In the genomic region with DNA sequence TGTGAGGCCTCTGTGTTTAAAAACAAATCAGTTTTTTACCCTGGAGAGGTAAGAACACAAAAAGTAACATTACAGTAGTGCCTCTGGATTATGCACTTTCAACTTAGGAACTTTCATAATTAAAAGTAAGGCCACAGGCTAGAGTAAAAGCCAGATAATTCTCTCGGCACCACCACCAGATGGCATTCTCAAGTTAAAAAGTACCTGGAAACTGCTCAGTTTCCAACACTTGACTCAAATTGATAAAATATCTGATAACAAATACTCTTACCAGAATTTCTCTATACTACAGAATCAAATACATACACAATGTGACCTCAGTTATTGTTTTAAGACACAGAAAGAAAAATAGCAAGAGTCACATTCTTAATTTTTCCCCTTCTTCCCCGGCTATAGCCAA, we compare ENCODE assay signal across 8 cellular contexts. TPM values are rescaled to one million over a fixed set of nuclear protein-coding genes. Genes with fewer than 3 reads are reported as not detected.
DNase-seq lines count a peak whose midpoint lies in the region; ATAC-seq and TF ChIP-seq lines count a peak whose summit lies in the region.

No MANE protein-coding gene starts in this region.

- peaks cover 1 to 7% (median 5%) of the 10 kb centered on the region in 3 donors for H3K4me1 Mint-ChIP-seq in CD8-positive, alpha-beta memory T cell

- peak in 4 of 5 donors; percentile 6 to 64 (median 39) for DNase-seq in CD8-positive, alpha-beta memory T cell
- DNase-seq in NCI-H69 (lab: John Stamatoyannopoulos, UW) (peak; percentile 22), mammary epithelial cell (peak; percentile 27), medulla oblongata (ENCODE audit: extremely low spot score) (peak; percentile 49), NCI-H345 (lab: John Stamatoyannopoulos, UW) (no peak), NCI-H187 treated with DMSO at 0.1 percent for 48 hours (lab: John Stamatoyannopoulos, UW) (no peak)

- H3K4me3 Mint-ChIP-seq in CD8-positive, alpha-beta memory T cell, result no peak overlapping the region

- intact Hi-C loops in mammary epithelial cell (cut with micrococcal nuclease), result loop anchor here (1.0 to 2.0 kb wide), 5 partner anchors 58 to 444 kb away; no protein-coding TSS in a partner anchor

- CTCF ChIA-PET in CD8-positive, alpha-beta memory T cell (lab: Charles Lee), result interaction anchor here (0.8 to 4.5 kb wide), 7 partner anchors 8 to 250 kb away, joined by 3 to 74 read pairs (median 4); a partner anchor contains a TSS
- CTCF ChIA-PET in mammary epithelial cell (lab: Charles Lee; ENCODE audit: low non-redundant PET), result no interaction called here

- H3K27ac Mint-ChIP-seq in CD8-positive, alpha-beta memory T cell, result peak overlapping the region in 2 of 8 donors; percentile 35 to 40

- H3K9me3 Mint-ChIP-seq in CD8-positive, alpha-beta memory T cell, result no peaks in the 10 kb centered on the region

- H3K36me3 ChIP-seq in CD8-positive, alpha-beta memory T cell (ENCODE audit: insufficient read depth, low read length), result no peaks in the 10 kb centered on the region
- peaks cover 9% of the 10 kb centered on the region for H3K36me3 ChIP-seq in mammary epithelial cell (ENCODE audit: insufficient read depth, low read length)

- dilution Hi-C loops in mammary epithelial cell (cut with HindIII; ENCODE audit: low sequenced_read_pairs), result no loop called here

- H3K27me3 Mint-ChIP-seq in CD8-positive, alpha-beta memory T cell, result no peaks in the 10 kb centered on the region

- H3K27me3 ChIP-seq in CD8-positive, alpha-beta memory T cell (ENCODE audit: insufficient read depth, low read length, poor library complexity, severe bottlenecking), result no peaks in the 10 kb centered on the region
- H3K27me3 ChIP-seq in mammary epithelial cell (ENCODE audit: insufficient read depth, low read length), result no peaks in the 10 kb centered on the region

- in situ Hi-C loops in mammary epithelial cell (cut with MboI; ENCODE audit: low sequenced_read_pairs in 2 of 2), result loop anchor here in 1 of 2 donors (10.0 kb wide), 1 partner anchor 80 kb away; no protein-coding TSS in a partner anchor

- no peak overlapping the region for H3K4me2 ChIP-seq in mammary epithelial cell (ENCODE audit: insufficient read depth, low read depth, low read length)

- no peak overlapping the region for H2AFZ ChIP-seq in mammary epithelial cell (ENCODE audit: low read depth, low read length)

- no peaks in the 10 kb centered on the region for H4K20me1 ChIP-seq in mammary epithelial cell (ENCODE audit: insufficient read depth, low read length)

- ATAC-seq in GM18867 (IDR thresholded peaks at IDR 0.05; ENCODE audit: unreplicated experiment) (peak; percentile 54), HG02973 (IDR thresholded peaks at IDR 0.05; ENCODE audit: unreplicated experiment) (no peak)

- POLR2A ChIA-PET in CD8-positive, alpha-beta memory T cell (lab: Charles Lee), result no interaction called here

- no peak overlapping the region for H3K9ac ChIP-seq in mammary epithelial cell (ENCODE audit: insufficient read depth, low read length)

- H3K9me3 ChIP-seq in CD8-positive, alpha-beta memory T cell (ENCODE audit: low read length), result no peaks in the 10 kb centered on the region
- H3K9me3 ChIP-seq in mammary epithelial cell (replicated peaks; ENCODE audit: insufficient read depth, low read length), result no peaks in the 10 kb centered on the region

- no peaks in the 10 kb centered on the region for H3K79me2 ChIP-seq in mammary epithelial cell (ENCODE audit: insufficient read depth, low read length)

- peaks cover 7 to 45% (median 8%) of the 10 kb centered on the region in 3 donors for H3K36me3 Mint-ChIP-seq in CD8-positive, alpha-beta memory T cell

- BruUV-seq in mammary epithelial cell (replicated peaks; lab: Mats Ljungman, UMichigan), result no TSS peak

- WGBS in mammary epithelial cell (ENCODE audit: low coverage, missing lambda C conversion rate), result 93% methylated on average over 2 of the region's 2 CpGs

- H3K27ac ChIP-seq in CD8-positive, alpha-beta memory T cell (ENCODE audit: low read depth, low read length), result no peak overlapping the region
- no peak overlapping the region for H3K27ac ChIP-seq in mammary epithelial cell (ENCODE audit: insufficient read depth, low read depth, low read length)

- peak; percentile 37 to 56 for TF ChIP-seq CTCF in mammary epithelial cell (conservative IDR thresholded peaks at IDR 0.05 in 1 of 2, IDR thresholded peaks at IDR 0.05 in 1 of 2; ENCODE audit: extremely low read depth in 1 of 2, insufficient read depth in 1 of 2, low read depth in 1 of 2, low read length in 2 of 2)

- H3K4me1 ChIP-seq in CD8-positive, alpha-beta memory T cell (ENCODE audit: insufficient read depth, low read length), result no peaks in the 10 kb centered on the region
- no peaks in the 10 kb centered on the region for H3K4me1 ChIP-seq in mammary epithelial cell (ENCODE audit: insufficient read depth, low read length)

- H3K4me3 ChIP-seq in CD8-positive, alpha-beta memory T cell (ENCODE audit: low read length), result no peak overlapping the region
- H3K4me3 ChIP-seq in mammary epithelial cell (replicated peaks in 1 of 3; ENCODE audit: insufficient read depth in 1 of 3, low read depth in 2 of 3, low read length in 3 of 3), result no peak overlapping the region

RNA-seq across cellular contexts. Expression of a gene that starts 19.9 kb away (rescaled TPM):
- total RNA-seq in CD8-positive, alpha-beta memory T cell, result 10 to 100 TPM; 21.4 TPM
- polyA plus RNA-seq in CD8-positive, alpha-beta memory T cell, result 4.0 TPM
- total RNA-seq in mammary epithelial cell, result 10 to 100 TPM; 11.4 to 14.2 TPM
- 4.3 TPM for polyA plus RNA-seq in mammary epithelial cell
- polyA minus RNA-seq in mammary epithelial cell, result 14.1 TPM

RNA-seq across cellular contexts. Expression of a gene that starts 37.3 kb away (rescaled TPM):
- 10 to 100 TPM; 14.8 to 16.6 TPM for total RNA-seq in CD8-positive, alpha-beta memory T cell
- 23.9 TPM for polyA plus RNA-seq in CD8-positive, alpha-beta memory T cell
- total RNA-seq in mammary epithelial cell, result not detected
- 0.08 TPM for polyA plus RNA-seq in mammary epithelial cell
- not detected for polyA minus RNA-seq in mammary epithelial cell

RNA-seq across cellular contexts. Expression of a gene that starts 53.7 kb away (rescaled TPM):
- 1 to 10 TPM; 3.9 to 5.3 TPM for total RNA-seq in CD8-positive, alpha-beta memory T cell
- 0.51 TPM for polyA plus RNA-seq in CD8-positive, alpha-beta memory T cell
- total RNA-seq in mammary epithelial cell, result 1 to 10 TPM; 4.8 to 5.9 TPM
- 0.46 TPM for polyA plus RNA-seq in mammary epithelial cell
- 7.3 TPM for polyA minus RNA-seq in mammary epithelial cell

Comparison
In these comparisons a context has a peak if more than half of its experiments do, and no peak if none do; other contexts are left out.
1. DNase-seq: peak in CD8-positive, alpha-beta memory T cell (4 of 5), NCI-H69 (single experiment), mammary epithelial cell (single experiment) and medulla oblongata (single experiment); none in NCI-H345 (single experiment) and NCI-H187 treated with DMSO at 0.1 percent for 48 hours (single experiment).
2. RNA of a gene that starts 37.3 kb away (total RNA-seq): 14.8 to 16.6 TPM in CD8-positive, alpha-beta memory T cell; not detected in mammary epithelial cell; every median in the first group is over 10 times any median in the second.